ENCODE assay signal across 19 cellular contexts in the genomic region with DNA sequence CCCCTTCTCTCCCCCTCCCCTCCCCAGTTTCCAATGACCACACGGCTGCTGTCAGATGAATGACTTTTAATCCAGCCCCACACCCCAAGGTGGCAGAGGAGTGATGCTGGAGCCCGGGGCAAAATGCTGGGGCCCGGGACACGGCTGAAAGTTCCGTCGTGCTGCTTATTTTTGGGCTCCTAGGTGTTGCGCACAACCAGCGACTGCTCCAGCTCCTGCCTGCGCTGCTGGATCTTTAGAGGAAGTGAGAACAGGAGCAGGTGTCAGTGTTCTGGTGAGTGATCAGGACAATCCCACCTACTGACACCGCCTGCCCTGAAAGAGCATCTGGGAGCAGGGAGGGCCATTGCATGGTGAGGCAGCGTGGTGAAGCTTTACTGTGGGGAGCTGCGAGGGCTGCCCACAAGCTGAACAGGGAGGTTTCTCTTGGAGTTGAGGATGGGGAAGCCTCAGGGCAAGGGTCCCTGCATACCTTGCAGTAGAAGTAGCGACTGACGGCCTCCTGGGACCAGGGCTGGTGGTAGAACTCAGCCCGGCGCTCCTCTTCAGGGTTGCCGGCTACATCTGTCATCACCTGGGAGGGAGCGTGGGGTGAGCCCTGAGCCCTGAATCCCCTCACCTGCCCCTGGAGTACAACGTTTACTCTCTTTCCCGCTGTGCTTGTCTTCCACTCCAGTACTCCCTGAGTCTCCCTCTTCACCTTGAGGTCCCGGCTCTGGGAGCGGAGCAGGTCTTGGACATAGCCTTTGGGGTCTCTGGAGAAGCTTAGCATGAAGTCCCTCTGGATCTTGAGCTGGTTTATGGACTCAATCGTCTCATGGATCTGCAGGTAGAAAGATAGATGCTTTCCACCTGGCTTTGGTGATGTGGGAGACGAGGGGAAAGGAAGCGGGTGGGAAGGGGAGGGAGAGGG. TPM values are rescaled to one million over a fixed set of nuclear protein-coding genes. Genes with fewer than 3 reads are reported as not detected.
"Had no signal": no experiment of that assay in that cellular context is flagged by ENCODE, and none has a peak within 500 bp of the region (broad histone marks: within the 10 kb centered on the region; RNA-seq: fewer than 3 reads in every experiment).

No MANE protein-coding gene starts in this region.

- ATAC-seq: activated T-cell treated with anti-CD3 and anti-CD28 coated beads, Interleukin-2, amount 50 U/mL, for 72 hours; gastrocnemius medialis; left lobe of liver; mucosa of descending colon; pancreas had no signal

- H3K4me3 Mint-ChIP-seq: activated T-cell treated with anti-CD3 and anti-CD28 coated beads, Interleukin-2, amount 50 U/mL, for 72 hours had no signal

- H3K9me3 Mint-ChIP-seq: activated T-cell treated with anti-CD3 and anti-CD28 coated beads, Interleukin-2, amount 50 U/mL, for 72 hours; naive B cell had no signal

- DNase-seq: activated effector memory CD4-positive, alpha-beta T cell treated with anti-CD3 and anti-CD28 coated beads, Interleukin-2, amount 50 U/mL, for 16 hours; activated naive CD4-positive, alpha-beta T cell treated with anti-CD3 and anti-CD28 coated beads, Interleukin-2, amount 50 U/mL, for 16 hours; activated T-cell treated with anti-CD3 and anti-CD28 coated beads, Interleukin-2, amount 50 U/mL, for 72 hours; brain microvascular endothelial cell; cortex of kidney; erythroblast; gastrocnemius medialis; mucosa of descending colon; naive B cell; stimulated activated naive CD4-positive, alpha-beta T cell treated with Interleukin-2 at 50 U/mL for 16 hours; T1000; uterus had no signal

- H3K27ac Mint-ChIP-seq: activated T-cell treated with anti-CD3 and anti-CD28 coated beads, Interleukin-2, amount 50 U/mL, for 72 hours had no signal

RNA-seq across cellular contexts. Expression of gene H2BK1, which starts 28.9 kb away (rescaled TPM):
- total RNA-seq: activated CD8-positive, alpha-beta memory T cell treated with anti-CD3 and anti-CD28 coated beads for 36 hours; gastrocnemius medialis; kidney; left lobe of liver; mucosa of descending colon; pancreas; tibial nerve had no signal

RNA-seq across cellular contexts. Expression of gene ASB10, which starts 52.1 kb away (rescaled TPM):
- total RNA-seq: activated CD8-positive, alpha-beta memory T cell treated with anti-CD3 and anti-CD28 coated beads for 36 hours; activated T-cell treated with anti-CD3 and anti-CD28 coated beads, Interleukin-2, amount 50 U/mL, for 72 hours; aorta; kidney; left lobe of liver; mucosa of descending colon; pancreas; T-helper 1 cell treated with Interleukin-12 subunit alpha and Interleukin-12 subunit beta and Interleukin-4 antibody, amounts not matched to agents 30 ng/mL and 1 ng/mL, for 36 hours; tibial nerve; uterus had no signal
